ENCODE assay signal across 20 cellular contexts in the genomic region with DNA sequence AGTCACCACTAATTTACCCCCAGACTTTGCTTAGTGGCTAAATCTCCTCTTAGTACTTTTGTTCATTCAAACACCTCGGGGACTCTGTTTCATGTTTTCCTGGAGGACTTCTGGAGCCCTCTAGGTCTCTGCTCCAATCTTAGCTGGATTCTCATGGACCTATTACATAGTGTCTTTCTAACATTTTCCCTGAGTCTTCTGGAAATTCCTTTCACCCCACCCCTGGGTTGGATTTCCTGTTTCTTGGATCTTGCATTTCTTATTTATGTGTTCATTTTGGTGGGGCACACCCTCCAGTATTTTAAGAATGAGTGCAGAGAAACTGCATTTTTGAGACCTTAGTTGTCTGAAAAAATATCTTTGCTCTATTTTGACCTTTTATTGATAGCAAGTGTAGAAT.
DNase-seq lines count a peak whose midpoint lies in the region; ATAC-seq and TF ChIP-seq lines count a peak whose summit lies in the region.
"Had no signal": no experiment of that assay in that cellular context is flagged by ENCODE, and none has a peak within 500 bp of the region (broad histone marks: within the 10 kb centered on the region; RNA-seq: fewer than 3 reads in every experiment).

No MANE protein-coding gene starts in this region.

- no peak overlapping the region for H4K91ac ChIP-seq in mesenchymal stem cell (ENCODE audit: low read length)

- H2BK120ac ChIP-seq in mesenchymal stem cell (ENCODE audit: low read depth, low read length) = no peak overlapping the region

- H2AFZ ChIP-seq in mesenchymal stem cell (ENCODE audit: low read depth, low read length) = no peak overlapping the region

- no peak overlapping the region for H2BK15ac ChIP-seq in mesenchymal stem cell (ENCODE audit: low read depth, poor library complexity, severe bottlenecking)

- H3K4me3 ChIP-seq in cardiac fibroblast (replicated peaks in 1 of 2; ENCODE audit: low read depth in 2 of 2, low read length in 2 of 2) (no peak overlapping the region), mesenchymal stem cell (ENCODE audit: insufficient read depth in 1 of 2, low read depth in 1 of 2, low read length in 2 of 2) (no peak overlapping the region)
- H3K4me3 ChIP-seq: lung, psoas muscle had no signal

- H2BK12ac ChIP-seq in mesenchymal stem cell (ENCODE audit: low read length in 2 of 2) = no peak overlapping the region

- H3K79me1 ChIP-seq in mesenchymal stem cell (replicated peaks; ENCODE audit: low read length, poor library complexity, severe bottlenecking) = no peaks in the 10 kb centered on the region

- H3K4me1 ChIP-seq in mesenchymal stem cell (ENCODE audit: control insufficient read depth, insufficient read depth, low read depth, low read length) = no peaks in the 10 kb centered on the region
- H3K4me1 ChIP-seq: psoas muscle had no signal

- H3K27me3 ChIP-seq in mesenchymal stem cell (ENCODE audit: control insufficient read depth in 1 of 2, insufficient read depth in 1 of 2, low read length in 2 of 2) = no peaks in the 10 kb centered on the region

- H2AK5ac ChIP-seq in mesenchymal stem cell (ENCODE audit: low read length, severe bottlenecking) = no peak overlapping the region

- H3K4me2 ChIP-seq in mesenchymal stem cell (ENCODE audit: low read length, poor library complexity, severe bottlenecking) = no peak overlapping the region

- H3K14ac ChIP-seq in mesenchymal stem cell (ENCODE audit: low read length in 2 of 2) = no peak overlapping the region

- no peak overlapping the region for H4K8ac ChIP-seq in mesenchymal stem cell (ENCODE audit: low read length)

- H3K4ac ChIP-seq in mesenchymal stem cell (ENCODE audit: low read depth in 1 of 2, low read length in 2 of 2) = no peak overlapping the region

- H3K36me3 ChIP-seq in mesenchymal stem cell (ENCODE audit: control insufficient read depth in 1 of 2, insufficient read depth in 2 of 2, low read depth in 1 of 2, low read length in 2 of 2) = no peaks in the 10 kb centered on the region

- peak; percentile 68 for DNase-seq in AG20443 (ENCODE audit: low spot score)
- DNase-seq in LHCN-M2 (ENCODE audit: low read depth) = peak; percentile 73
- peak; percentile 67 to 75 for DNase-seq in cardiac fibroblast (ENCODE audit: low read depth in 2 of 2)
- DNase-seq in mesenchymal stem cell = peak; percentile 37
- no peak for DNase-seq in superior temporal gyrus (ENCODE audit: extremely low spot score)
- DNase-seq in retina = no peak
- DNase-seq: activated B cell treated with CpG ODN at 0.5 μM for 24 hours; activated CD8-positive, alpha-beta memory T cell treated with anti-CD3 and anti-CD28 coated beads, Interleukin-2, amount 10 ng/mL, durations not matched to agents 7 days and 5 days; activated gamma-delta T cell; C1 segment of cervical spinal cord; DMS153; foreskin melanocyte; H7; NCI-H774; psoas muscle; T-helper 17 cell had no signal

- TF ChIP-seq CTCF in cardiac fibroblast (IDR thresholded peaks at IDR 0.05; ENCODE audit: low read depth, low read length) = no peak

- no peak overlapping the region for H3K23ac ChIP-seq in mesenchymal stem cell (ENCODE audit: low read length in 2 of 2)

- 47% methylated on average over 1 of the region's 1 CpG for WGBS in mesenchymal stem cell

- no peak overlapping the region for H2BK5ac ChIP-seq in mesenchymal stem cell (ENCODE audit: low read depth, low read length, poor library complexity, severe bottlenecking)

- no peak overlapping the region for H3K18ac ChIP-seq in mesenchymal stem cell (ENCODE audit: low read depth in 1 of 2, low read length in 2 of 2)

- H3K9ac ChIP-seq in mesenchymal stem cell (ENCODE audit: low read length) = peak overlapping the region; percentile 17

- ATAC-seq in HG02938 (IDR thresholded peaks at IDR 0.05; ENCODE audit: unreplicated experiment) = no peak
- no peak for ATAC-seq in GM21786 (IDR thresholded peaks at IDR 0.05; ENCODE audit: unreplicated experiment)
- ATAC-seq: activated CD8-positive, alpha-beta memory T cell treated with anti-CD3 and anti-CD28 coated beads, Interleukin-2, amount 10 ng/mL, durations not matched to agents 7 days and 5 days; natural killer cell treated with Interleukin-12 subunit alpha and Interleukin-12 subunit beta and Interleukin-15 and Interleukin-18, amount 100 ng/mL, for 72 hours; psoas muscle; T-helper 17 cell had no signal

- no peak overlapping the region for H3K27ac ChIP-seq in mesenchymal stem cell (ENCODE audit: low read length, poor library complexity, severe bottlenecking)
- H3K27ac ChIP-seq: psoas muscle had no signal

- no peaks in the 10 kb centered on the region for H3K9me3 ChIP-seq in mesenchymal stem cell (ENCODE audit: control insufficient read depth, low read length)
- H3K9me3 ChIP-seq: psoas muscle had no signal

Comparison
In these comparisons a context has a peak if more than half of its experiments do, and no peak if none do; other contexts are left out.
1. DNase-seq: peak in AG20443 (single experiment), LHCN-M2 (single experiment), cardiac fibroblast (2 of 2) and mesenchymal stem cell (single experiment); none in superior temporal gyrus (single experiment) and retina (single experiment).